In genomic region chr14:91523972-91524371, GRCh38 we compare ENCODE assay signal across 1 cellular context.
TF ChIP-seq lines count a peak whose summit lies in the region.

No MANE protein-coding gene starts in this region.

TF ChIP-seq in WTC11, 78 proteins besides CTCF, POLR2A, EP300 and RAD21 (continued from another document):
- TF ChIP-seq ZNF532 (CRISPR knock-in tag; IDR thresholded peaks at IDR 0.05; ENCODE audit: borderline replicate concordance) (no peak), MXD4 (CRISPR knock-in tag; IDR thresholded peaks at IDR 0.05; ENCODE audit: borderline replicate concordance) (no peak)
